Comparison of ENCODE assay signal across 9 cellular contexts in genomic region chr22:26479792-26480610, GRCh38. TPM values are rescaled to one million over a fixed set of nuclear protein-coding genes. Genes with fewer than 3 reads are reported as not detected.
DNase-seq lines count a peak whose midpoint lies in the region; ATAC-seq and TF ChIP-seq lines count a peak whose summit lies in the region.
"Had no signal": no experiment of that assay in that cellular context is flagged by ENCODE, and none has a peak within 500 bp of the region (broad histone marks: within the 10 kb centered on the region; RNA-seq: fewer than 3 reads in every experiment).

No MANE protein-coding gene starts in this region.

- H3F3A ChIP-seq in SK-N-SH (replicated peaks; ENCODE audit: insufficient read depth) (no peaks in the 10 kb centered on the region), GM23248 (ENCODE audit: insufficient read depth) (no peaks in the 10 kb centered on the region; the same call in 1 of the 2 replicates)

- WGBS in SK-N-SH (ENCODE audit: low lambda C conversion rate) = 82% methylated on average over 12 of the region's 12 CpGs
- WGBS in esophagus squamous epithelium, 2 donors = 61 to 76% methylated on average over 12 of the region's 12 CpGs
- 52 to 59% (median 56%) methylated on average over 12 of the region's 12 CpGs for WGBS in spleen, 5 donors
- 88 to 90% methylated on average over 12 of the region's 12 CpGs for WGBS in GM23248 (ENCODE audit: low coverage in 1 of 2, low lambda C conversion rate in 2 of 2, missing lambda C conversion rate in 2 of 2), 2 experiments

- H3K4me3 ChIP-seq in SK-N-SH (ENCODE audit: low read depth in 2 of 2, low read length in 1 of 2) = 0 out of 4 replicates have a peak overlapping the region, but pooled peaks of 1 of the 2 experiments have one; percentile 14
- peak overlapping the region in 3 of 4 donors; percentile 9 to 42 (median 11) for H3K4me3 ChIP-seq in esophagus squamous epithelium
- peak overlapping the region in 6 of 8 donors; percentile 2 to 53 (median 12) for H3K4me3 ChIP-seq in spleen
- H3K4me3 ChIP-seq in GM23248 = no peak overlapping the region
- H3K4me3 ChIP-seq: tibial artery had no signal

- TF ChIP-seq RAD21 in SK-N-SH (IDR thresholded peaks at IDR 0.05; ENCODE audit: low read length) = no peak

- H3K4me2 ChIP-seq in SK-N-SH = peak overlapping the region; percentile 50; the same call in 1 of the 2 replicates
- no peak overlapping the region for H3K4me2 ChIP-seq in GM23248 (ENCODE audit: unreplicated experiment)

- H3K27ac ChIP-seq in SK-N-SH (ENCODE audit: low read depth in 2 of 2, low read length in 1 of 2) = no peak overlapping the region
- H3K27ac ChIP-seq in esophagus squamous epithelium = peak overlapping the region; percentile 19 to 69 (median 36)
- peak overlapping the region in 7 of 8 donors; percentile 9 to 98 (median 51) for H3K27ac ChIP-seq in spleen
- no peak overlapping the region for H3K27ac ChIP-seq in GM23248
- H3K27ac ChIP-seq: tibial artery had no signal

- intact Hi-C loops in esophagus squamous epithelium (cut with DNase I) (no loop called here), spleen (cut with DNase I; ENCODE audit: low total_unique reads) (loop anchor here (10.0 kb wide), 1 partner anchor 185 kb away; no protein-coding TSS in a partner anchor)

- CTCF ChIA-PET in SK-N-SH (lab: Yijun Ruan, JAX) = interaction anchor here (1.2 to 2.1 kb wide), 7 partner anchors 19 to 167 kb away, joined by 3 to 17 read pairs (median 5); no protein-coding TSS in a partner anchor

- no peaks in the 10 kb centered on the region for H4K20me1 ChIP-seq in SK-N-SH (ENCODE audit: insufficient read depth)
- H4K20me1 ChIP-seq in GM23248 (ENCODE audit: insufficient read depth) = no peaks in the 10 kb centered on the region

- POLR2A ChIA-PET in SK-N-SH (lab: Yijun Ruan, JAX) = interaction anchor here (0.6 kb wide), 1 partner anchor 12 kb away, joined by 3 read pairs; no protein-coding TSS in a partner anchor

- no peak for TF ChIP-seq CTCF in SK-N-SH (IDR thresholded peaks at IDR 0.05)
- no peak for TF ChIP-seq CTCF in esophagus squamous epithelium (IDR thresholded peaks at IDR 0.05)
- no peak for TF ChIP-seq CTCF in spleen (IDR thresholded peaks at IDR 0.05 in 8 of 11, conservative IDR thresholded peaks at IDR 0.05 in 3 of 11)

- H3K9ac ChIP-seq in SK-N-SH = 0 out of 2 replicates have a peak overlapping the region, but pooled peaks have one; percentile 12
- no peak overlapping the region for H3K9ac ChIP-seq in GM23248

- H3K79me2 ChIP-seq in SK-N-SH (ENCODE audit: insufficient read depth) (peaks cover 67% of the 10 kb centered on the region), GM23248 (ENCODE audit: insufficient read depth) (peaks cover 52% of the 10 kb centered on the region)

- DNase-seq in SK-N-SH = no peak
- DNase-seq in SIG-M5 (lab: John Stamatoyannopoulos, UW) = peak; percentile 14
- no peak for DNase-seq in esophagus squamous epithelium (lab: John Stamatoyannopoulos, UW)
- no peak for DNase-seq in spleen
- DNase-seq in NCI-H2081 treated with DMSO at 0.1 percent for 48 hours (lab: John Stamatoyannopoulos, UW) = no peak
- DNase-seq in GM23248 = no peak

- H3K9me3 ChIP-seq in SK-N-SH (no peaks in the 10 kb centered on the region), esophagus squamous epithelium (no peaks in the 10 kb centered on the region), spleen (no peaks in the 10 kb centered on the region), GM23248 (ENCODE audit: low read depth) (no peaks in the 10 kb centered on the region)
- H3K9me3 ChIP-seq: tibial artery had no signal

- no peak for TF ChIP-seq POLR2A in esophagus squamous epithelium (IDR thresholded peaks at IDR 0.05)
- TF ChIP-seq POLR2A in spleen (IDR thresholded peaks at IDR 0.05) = no peak

- H3K4me1 ChIP-seq in SK-N-SH (ENCODE audit: control insufficient read depth in 1 of 2, insufficient read depth in 2 of 2, low read depth in 1 of 2, low read length in 1 of 2) (peaks cover 4 to 25% of the 10 kb centered on the region in 2 experiments; a peak in 3 of 4 replicates), esophagus squamous epithelium (peaks cover 38 to 65% (median 52%) of the 10 kb centered on the region in 3 donors), spleen (peaks cover 51 to 95% (median 74%) of the 10 kb centered on the region in 6 donors), GM23248 (ENCODE audit: insufficient read depth) (peaks cover 16% of the 10 kb centered on the region)

- in situ Hi-C loops in GM23248 (cut with MboI) = no loop called here

- H3K9me2 ChIP-seq in SK-N-SH = no peaks in the 10 kb centered on the region
- H3K9me2 ChIP-seq in GM23248 (ENCODE audit: insufficient read depth) = no peaks in the 10 kb centered on the region

- H3K27me3 ChIP-seq in SK-N-SH (ENCODE audit: insufficient read depth) = no peaks in the 10 kb centered on the region
- H3K27me3 ChIP-seq in esophagus squamous epithelium = no peaks in the 10 kb centered on the region
- H3K27me3 ChIP-seq in spleen (replicated peaks in 1 of 7) = no peaks in the 10 kb centered on the region
- H3K27me3 ChIP-seq in GM23248 (replicated peaks; ENCODE audit: insufficient read depth) = no peaks in the 10 kb centered on the region
- H3K27me3 ChIP-seq: tibial artery had no signal

- H3K36me3 ChIP-seq in SK-N-SH (replicated peaks in 1 of 2; ENCODE audit: control insufficient read depth in 1 of 2, insufficient read depth in 2 of 2, low read length in 1 of 2) = peaks cover 13 to 16% of the 10 kb centered on the region in 2 experiments
- H3K36me3 ChIP-seq in esophagus squamous epithelium = peaks cover 7 to 33% (median 18%) of the 10 kb centered on the region in 3 donors
- H3K36me3 ChIP-seq in spleen = peaks cover 0 to 45% (median 24%) of the 10 kb centered on the region in 6 donors
- no peaks in the 10 kb centered on the region for H3K36me3 ChIP-seq in GM23248 (ENCODE audit: low read depth)

- ATAC-seq in SK-N-SH treated with all-trans-retinoic acid at 6 μM for 48 hours (no peak), GM18867 (IDR thresholded peaks at IDR 0.05; ENCODE audit: unreplicated experiment) (no peak)

- TF ChIP-seq EP300 in SK-N-SH (IDR thresholded peaks at IDR 0.05; ENCODE audit: borderline replicate concordance in 1 of 2, low read depth in 1 of 2, low read length in 1 of 2) = no peak

- H2AFZ ChIP-seq in SK-N-SH (ENCODE audit: low read depth) (no peak overlapping the region), GM23248 (no peak overlapping the region)

TF ChIP-seq in SK-N-SH, 30 proteins besides CTCF, POLR2A, EP300 and RAD21 (continues in another document):
- no peak for TF ChIP-seq SMC3 (IDR thresholded peaks at IDR 0.05; ENCODE audit: low read depth, low read length)
- TF ChIP-seq SIN3A (IDR thresholded peaks at IDR 0.05; ENCODE audit: borderline replicate concordance, low read depth, low read length) = no peak
- TF ChIP-seq TCF12 (IDR thresholded peaks at IDR 0.05) = no peak

TF ChIP-seq in SK-N-SH treated with all-trans-retinoic acid at 6 μM for 48 hours, 23 proteins besides CTCF, POLR2A, EP300 and RAD21 (continues in another document):
- TF ChIP-seq POU6F1 (CRISPR knock-in tag; IDR thresholded peaks at IDR 0.05; ENCODE audit: borderline replicate concordance, low read depth) = no peak

RNA-seq across cellular contexts. Expression of gene HPS4, which starts 3.6 kb away (rescaled TPM):
- polyA plus RNA-seq in SK-N-SH (2012; rRNA removed) (22.5 and 28.3 TPM in 2 replicates), spleen (10 to 100 TPM; 15.2 to 23.9 (median 18.8) TPM), GM23248 (2016; fragmentation: Nextera tagmentation; extraction: Ambion mirVana) (16.2 and 17.2 TPM in 2 replicates)
- 17.2 and 18.4 TPM in 2 replicates for polyA plus RNA-seq in SK-N-SH (2012; cell fraction: cytosol; rRNA removed)
- 76.6 and 90.5 TPM in 2 replicates for polyA plus RNA-seq in SK-N-SH (2012; cell fraction: nucleus; rRNA removed)
- total RNA-seq in esophagus squamous epithelium (10 to 100 TPM; 21.9 to 28.5 (median 24.5) TPM), spleen (10 to 100 TPM; 34.0 to 56.6 (median 41.8) TPM)
- total RNA-seq in GM23248 (2014; rRNA removed; shearing (Covaris generic)) = 27.1 and 27.6 TPM in 2 replicates

RNA-seq across cellular contexts. Expression of gene SRRD, which starts 3.7 kb away (rescaled TPM):
- polyA plus RNA-seq in SK-N-SH (2012; rRNA removed) (12.9 and 18.0 TPM in 2 replicates), spleen (10 to 100 TPM in 2 of 3 donors, 1 to 10 TPM in 1; 9.9 to 13.9 (median 12.6) TPM), GM23248 (2016; fragmentation: Nextera tagmentation; extraction: Ambion mirVana) (20.2 and 22.5 TPM in 2 replicates)
- 20.8 and 25.6 TPM in 2 replicates for polyA plus RNA-seq in SK-N-SH (2012; cell fraction: cytosol; rRNA removed)
- polyA plus RNA-seq in SK-N-SH (2012; cell fraction: nucleus; rRNA removed) = 7.2 and 8.4 TPM in 2 replicates
- total RNA-seq in esophagus squamous epithelium (10 to 100 TPM; 11.4 to 27.3 (median 13.6) TPM), spleen (10 to 100 TPM; 16.4 to 21.1 (median 19.2) TPM)
- total RNA-seq in GM23248 (2014; rRNA removed; shearing (Covaris generic)) = 25.7 and 28.3 TPM in 2 replicates

RNA-seq across cellular contexts. Expression of gene TFIP11, which starts 32.3 kb away (rescaled TPM):
- polyA plus RNA-seq in SK-N-SH (2012; rRNA removed) (32.8 and 37.5 TPM in 2 replicates), spleen (10 to 100 TPM; 21.5 to 32.1 (median 27.3) TPM), GM23248 (2016; fragmentation: Nextera tagmentation; extraction: Ambion mirVana) (22.5 and 23.1 TPM in 2 replicates)
- 20.4 and 24.9 TPM in 2 replicates for polyA plus RNA-seq in SK-N-SH (2012; cell fraction: cytosol; rRNA removed)
- 64.2 and 79.7 TPM in 2 replicates for polyA plus RNA-seq in SK-N-SH (2012; cell fraction: nucleus; rRNA removed)
- total RNA-seq in esophagus squamous epithelium (10 to 100 TPM; 21.6 to 27.1 (median 25.8) TPM), spleen (10 to 100 TPM; 30.5 to 46.3 (median 42.2) TPM)
- total RNA-seq in GM23248 (2014; rRNA removed; shearing (Covaris generic)) = 30.1 and 41.9 TPM in 2 replicates

RNA-seq across cellular contexts. Expression of gene ASPHD2, which starts 50.9 kb away (rescaled TPM):
- polyA plus RNA-seq in SK-N-SH (2012; rRNA removed) (2.1 and 2.2 TPM in 2 replicates), spleen (1 to 10 TPM; 2.1 to 4.1 (median 2.3) TPM), GM23248 (2016; fragmentation: Nextera tagmentation; extraction: Ambion mirVana) (0.73 and 1.6 TPM in 2 replicates)
- 1.6 and 2.1 TPM in 2 replicates for polyA plus RNA-seq in SK-N-SH (2012; cell fraction: cytosol; rRNA removed)
- polyA plus RNA-seq in SK-N-SH (2012; cell fraction: nucleus; rRNA removed) = 1.1 and 1.3 TPM in 2 replicates
- total RNA-seq in esophagus squamous epithelium (1 to 10 TPM; 1.3 to 2.1 (median 2.0) TPM), spleen (1 to 10 TPM; 4.5 to 8.0 (median 5.9) TPM)
- total RNA-seq in GM23248 (2014; rRNA removed; shearing (Covaris generic)) = 1.4 and 1.8 TPM in 2 replicates

Comparison
In these comparisons a context has a peak if more than half of its experiments do, and no peak if none do; other contexts are left out.
1. H3K27ac ChIP-seq: peak in esophagus squamous epithelium (4 of 4) and spleen (7 of 8); none in SK-N-SH (0 of 2) and GM23248 (single experiment).